In the genomic region with DNA sequence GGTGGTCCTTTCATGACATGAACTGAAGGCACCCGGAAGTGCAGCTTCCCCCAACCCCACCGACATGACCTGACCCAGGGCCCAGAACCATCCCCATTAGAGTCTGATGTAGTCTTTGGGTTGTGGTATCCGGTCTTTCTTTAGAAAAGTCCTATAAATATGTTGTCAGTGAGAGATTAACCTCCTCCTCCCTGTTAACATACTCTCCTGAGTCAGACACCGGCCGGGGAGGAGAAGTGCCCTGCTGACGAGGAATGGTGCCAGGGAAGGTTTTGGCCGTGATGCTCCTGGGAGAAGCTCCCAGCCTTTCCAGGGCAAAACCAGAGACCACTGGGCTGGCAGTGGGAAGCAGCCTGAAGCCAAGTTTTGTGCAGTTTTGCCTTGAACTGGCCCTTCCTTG, we compare ENCODE assay signal across 22 cellular contexts.
"Had no signal": no experiment of that assay in that cellular context is flagged by ENCODE, and none has a peak within 500 bp of the region (broad histone marks: within the 10 kb centered on the region; RNA-seq: fewer than 3 reads in every experiment).

No MANE protein-coding gene starts in this region.

- H3K36me3 ChIP-seq: ascending aorta, colonic mucosa, neutrophil, upper lobe of right lung had no signal

- H3K4me3 ChIP-seq: ascending aorta, colonic mucosa, gastroesophageal sphincter, heart right ventricle, upper lobe of right lung had no signal

- H3K4me1 ChIP-seq: ascending aorta, colonic mucosa, gastroesophageal sphincter, heart right ventricle, upper lobe of right lung had no signal

- H3K36me3 Mint-ChIP-seq: natural killer cell treated with Interleukin-12 subunit alpha and Interleukin-12 subunit beta and Interleukin-15 and Interleukin-18, amount 100 ng/mL, for 72 hours had no signal

- H3K9me3 Mint-ChIP-seq: activated CD4-positive, alpha-beta memory T cell treated with anti-CD3 and anti-CD28 coated beads, Interleukin-2, amount 10 ng/mL, durations not matched to agents 7 days and 5 days; activated naive CD4-positive, alpha-beta T cell treated with anti-CD3 and anti-CD28 coated beads for 36 hours; activated T-cell treated with anti-CD3 and anti-CD28 coated beads, Interleukin-2, amount 50 U/mL, for 4 hours; central memory CD8-positive, alpha-beta T cell; natural killer cell treated with Interleukin-12 subunit alpha and Interleukin-12 subunit beta and Interleukin-15 and Interleukin-18, amount 100 ng/mL, for 72 hours had no signal

- H3K27ac Mint-ChIP-seq: activated B cell treated with CpG ODN at 0.5 μM for 24 hours; activated CD4-positive, alpha-beta memory T cell treated with anti-CD3 and anti-CD28 coated beads, Interleukin-2, amount 10 ng/mL, durations not matched to agents 7 days and 5 days; activated naive CD4-positive, alpha-beta T cell treated with anti-CD3 and anti-CD28 coated beads for 36 hours; mesothelial cell of epicardium; natural killer cell treated with Interleukin-12 subunit alpha and Interleukin-12 subunit beta and Interleukin-15 and Interleukin-18, amount 100 ng/mL, for 72 hours had no signal

- H3K27me3 ChIP-seq: ascending aorta, colonic mucosa, gastroesophageal sphincter, heart right ventricle, neutrophil, upper lobe of right lung had no signal

- ATAC-seq: activated T-cell treated with anti-CD3 and anti-CD28 coated beads, Interleukin-2, amount 50 U/mL, for 4 hours; gastroesophageal sphincter; heart right ventricle; natural killer cell treated with Interleukin-12 subunit alpha and Interleukin-12 subunit beta and Interleukin-15 and Interleukin-18, amount 100 ng/mL, for 72 hours; upper lobe of right lung had no signal

- H3K27ac ChIP-seq: ascending aorta, colonic mucosa, gastroesophageal sphincter, heart right ventricle, neutrophil, upper lobe of right lung had no signal

- DNase-seq: activated B cell treated with CpG ODN at 0.5 μM for 24 hours; activated CD4-positive, alpha-beta memory T cell treated with anti-CD3 and anti-CD28 coated beads, Interleukin-2, amount 10 ng/mL, durations not matched to agents 7 days and 5 days; activated CD4-positive, alpha-beta T cell treated with anti-CD3 and anti-CD28 coated beads for 4 hours; activated naive CD4-positive, alpha-beta T cell treated with anti-CD3 and anti-CD28 coated beads for 36 hours; activated T-cell treated with anti-CD3 and anti-CD28 coated beads, Interleukin-2, amount 50 U/mL, for 4 hours; colonic mucosa; heart right ventricle; kidney glomerular epithelial cell; posterior cingulate gyrus; retina; stimulated activated CD4-positive, alpha-beta T cell treated with anti-CD3 and anti-CD28 coated beads, Interleukin-1b, Interleukin-23, amount 100 ng/mL, for 48 hours; stimulated activated CD8-positive, alpha-beta memory T cell treated with anti-CD3 and anti-CD28 coated beads, Interleukin-4, amount 100 ng/mL, for 48 hours; stimulated activated naive CD4-positive, alpha-beta T cell; SW 1271; T-helper 2 cell; upper lobe of right lung had no signal

- H3K4me1 Mint-ChIP-seq: activated B cell treated with CpG ODN at 0.5 μM for 24 hours; central memory CD8-positive, alpha-beta T cell had no signal

- H3K9me3 ChIP-seq: ascending aorta, colonic mucosa, gastroesophageal sphincter, neutrophil, upper lobe of right lung had no signal

- H3K4me3 Mint-ChIP-seq: activated B cell treated with CpG ODN at 0.5 μM for 24 hours; activated CD4-positive, alpha-beta memory T cell treated with anti-CD3 and anti-CD28 coated beads, Interleukin-2, amount 10 ng/mL, durations not matched to agents 7 days and 5 days; activated naive CD4-positive, alpha-beta T cell treated with anti-CD3 and anti-CD28 coated beads for 36 hours; activated T-cell treated with anti-CD3 and anti-CD28 coated beads, Interleukin-2, amount 50 U/mL, for 4 hours; central memory CD8-positive, alpha-beta T cell; mesothelial cell of epicardium; natural killer cell treated with Interleukin-12 subunit alpha and Interleukin-12 subunit beta and Interleukin-15 and Interleukin-18, amount 100 ng/mL, for 72 hours had no signal
